1 cellular context compared by ENCODE assay signal in genomic region chr5:141929398-141930058, GRCh38.
TF ChIP-seq lines count a peak whose summit lies in the region.

No MANE protein-coding gene starts in this region.

TF ChIP-seq in K562, 482 proteins besides CTCF, POLR2A, EP300 and RAD21:
- TF ChIP-seq ZKSCAN3 (CRISPR knock-in tag; IDR thresholded peaks at IDR 0.05), result no peak
- peak; percentile 35; the same call in 1 of the 2 replicates for TF ChIP-seq RBFOX2 (IDR thresholded peaks at IDR 0.05; ENCODE audit: low read depth, low read length)
- TF ChIP-seq PTTG1 (tag; IDR thresholded peaks at IDR 0.05; ENCODE audit: low read depth), result no peak
- TF ChIP-seq E2F4 (CRISPR knock-in tag; IDR thresholded peaks at IDR 0.05; ENCODE audit: low read depth), result no peak
- TF ChIP-seq ZNF561 (CRISPR knock-in tag; conservative IDR thresholded peaks at IDR 0.05), result no peak
- no peak for TF ChIP-seq SUPT5H (IDR thresholded peaks at IDR 0.05)
TF ChIP-seq in K562: peak in this region for 1.
